In genomic region chr12:6334940-6335450, GRCh38 we compare ENCODE assay signal across 9 cellular contexts. TPM values are rescaled to one million over a fixed set of nuclear protein-coding genes. Genes with fewer than 3 reads are reported as not detected.
DNase-seq lines count a peak whose midpoint lies in the region; ATAC-seq and TF ChIP-seq lines count a peak whose summit lies in the region.
"Had no signal": no experiment of that assay in that cellular context is flagged by ENCODE, and none has a peak within 500 bp of the region (broad histone marks: within the 10 kb centered on the region; RNA-seq: fewer than 3 reads in every experiment).

No MANE protein-coding gene starts in this region.

- peaks cover 24% of the 10 kb centered on the region for H3K36me3 ChIP-seq in ES-I3 (ENCODE audit: insufficient read depth, low read length)
- H3K36me3 ChIP-seq in adipocyte (ENCODE audit: control insufficient read depth, insufficient read depth, low read length, severe bottlenecking): peaks cover 60% of the 10 kb centered on the region
- peaks cover 51% of the 10 kb centered on the region for H3K36me3 ChIP-seq in right atrium auricular region

- TF ChIP-seq CTCF in right atrium auricular region (IDR thresholded peaks at IDR 0.05) (no peak), GM10248 (IDR thresholded peaks at IDR 0.05; ENCODE audit: control extremely low read depth, extremely low read depth, low read depth, missing control alignments) (no peak)

- H3K4me1 ChIP-seq in ES-I3 (ENCODE audit: insufficient read depth, low read length): peaks cover 38% of the 10 kb centered on the region
- H3K4me1 ChIP-seq in adipocyte (ENCODE audit: control insufficient read depth, insufficient read depth, low read length): peaks cover 89% of the 10 kb centered on the region
- H3K4me1 ChIP-seq in right atrium auricular region: peaks cover 0 to 77% of the 10 kb centered on the region in 2 donors

- H3K9ac ChIP-seq in ES-I3 (ENCODE audit: low read depth, low read length) (peak overlapping the region; percentile 52; the same call in 1 of the 2 replicates), adipocyte (ENCODE audit: low read length) (peak overlapping the region; percentile 100)

- H3K9me3 ChIP-seq in ES-I3 (ENCODE audit: control insufficient read depth, insufficient read depth, low read length) (no peaks in the 10 kb centered on the region), adipocyte (ENCODE audit: control insufficient read depth, low read length) (no peaks in the 10 kb centered on the region), right atrium auricular region (no peaks in the 10 kb centered on the region)

- CTCF ChIA-PET in GM10248 (lab: Yijun Ruan, JAX): interaction anchor here (0.7 to 3.7 kb wide), 14 partner anchors 9 to 203 kb away, joined by 3 to 24 read pairs (median 5); partner anchors contain the start of gene MRPL51

- peak overlapping the region; percentile 76 for H3K4me3 ChIP-seq in adipocyte (ENCODE audit: low read length)
- peak overlapping the region; percentile 37 to 95 for H3K4me3 ChIP-seq in right atrium auricular region
- peak overlapping the region; percentile 43 for H3K4me3 ChIP-seq in skeletal muscle cell (ENCODE audit: low read depth, low read length)

- no peak for DNase-seq in adipocyte (ENCODE audit: low read depth)
- DNase-seq in right atrium auricular region (ENCODE audit: low spot score): no peak
- DNase-seq in skeletal muscle cell (ENCODE audit: low read depth): no peak
- no peak for DNase-seq in NK-92 treated with Interleukin-12 subunit alpha and Interleukin-12 subunit beta, amount 100 ng/mL, for 24 hours (lab: John Stamatoyannopoulos, UW)
- DNase-seq in GM10248 (ENCODE audit: extremely low spot score): no peak
- DNase-seq: NCI-H1930 had no signal

- H3K27ac ChIP-seq in right atrium auricular region: peak overlapping the region; percentile 98

- ATAC-seq in HG02588 (IDR thresholded peaks at IDR 0.05; ENCODE audit: unreplicated experiment) (no peak), GM21576 (IDR thresholded peaks at IDR 0.05; ENCODE audit: unreplicated experiment) (no peak)

- no peaks in the 10 kb centered on the region for H3K27me3 ChIP-seq in adipocyte (replicated peaks; ENCODE audit: control insufficient read depth, insufficient read depth, low read length)
- H3K27me3 ChIP-seq in right atrium auricular region: no peaks in the 10 kb centered on the region

- POLR2A ChIA-PET in GM10248 (lab: Yijun Ruan, JAX): interaction anchor here (2.1 kb wide), 1 partner anchor 199 kb away, joined by 7 read pairs; the partner anchor contains the start of gene GAPDH

RNA-seq across cellular contexts. Expression of gene TNFRSF1A, which starts 6.9 kb away (rescaled TPM):
- total RNA-seq in right atrium auricular region: 100 to 1,000 TPM in 1 of 2 donors, 10 to 100 TPM in 1; 62.9 to 176 TPM

RNA-seq across cellular contexts. Expression of gene PLEKHG6, which starts 24.5 kb away (rescaled TPM):
- total RNA-seq in right atrium auricular region: under 1 TPM in 1 of 2 donors, not detected in 1; 0.51 TPM

RNA-seq across cellular contexts. Expression of gene SCNN1A, which starts 40.4 kb away (rescaled TPM):
- total RNA-seq in right atrium auricular region: 10 to 100 TPM in 1 of 2 donors, 1 to 10 TPM in 1; 2.7 to 18.7 TPM

RNA-seq across cellular contexts. Expression of gene LTBR, which starts 49.0 kb away (rescaled TPM):
- total RNA-seq in right atrium auricular region: 10 to 100 TPM; 63.6 to 72.1 TPM
